1 cellular context compared by ENCODE assay signal in genomic region chr17:34527908-34528470, GRCh38.
A peak's percentile ranks its signal among the peaks of the same experiment; 100 is the strongest.
TF ChIP-seq lines count a peak whose summit lies in the region.

No MANE protein-coding gene starts in this region.

TF ChIP-seq in IMR-90, 13 proteins besides CTCF, POLR2A, EP300 and RAD21:
- TF ChIP-seq RCOR1 (IDR thresholded peaks at IDR 0.05; ENCODE audit: insufficient replicate concordance, low read length): no peak
- peak; percentile 20; the same call in 1 of the 2 replicates for TF ChIP-seq MAFK (IDR thresholded peaks at IDR 0.05; ENCODE audit: low read depth, low read length)
